8 cellular contexts compared by ENCODE assay signal in genomic region chrX:12977761-12978204, GRCh38. TPM values are rescaled to one million over a fixed set of nuclear protein-coding genes. Genes with fewer than 3 reads are reported as not detected.
DNase-seq lines count a peak whose midpoint lies in the region; ATAC-seq, FAIRE-seq and TF ChIP-seq lines count a peak whose summit lies in the region.

No MANE protein-coding gene starts in this region.

- no peak overlapping the region for H3K27ac ChIP-seq in WERI-Rb-1
- H3K27ac ChIP-seq in kidney (ENCODE audit: low read depth in 2 of 2, low read length in 2 of 2): peak overlapping the region; percentile 43 to 60
- peak overlapping the region; percentile 97 for H3K27ac ChIP-seq in uterus

- TF ChIP-seq CTCF in WERI-Rb-1 (IDR thresholded peaks at IDR 0.05; ENCODE audit: low read depth, low read length) (no peak), kidney (IDR thresholded peaks at IDR 0.05; ENCODE audit: borderline replicate concordance, extremely low read depth, insufficient read depth) (no peak), uterus (IDR thresholded peaks at IDR 0.05) (no peak)

- H3K4me1 ChIP-seq in kidney (ENCODE audit: control insufficient read depth in 1 of 2, insufficient read depth in 1 of 2, low read depth in 1 of 2, low read length in 2 of 2): peaks cover 0 to 3% of the 10 kb centered on the region in 2 donors
- no peaks in the 10 kb centered on the region for H3K4me1 ChIP-seq in uterus

- no peak for FAIRE-seq in kidney (lab: Jason Lieb, UNC)

- intact Hi-C loops in kidney (cut with DNase I): no loop called here
- intact Hi-C loops in uterus (cut with DNase I; ENCODE audit: low total_unique reads): loop anchor here (10.0 kb wide), 1 partner anchor 127 kb away; no protein-coding TSS in a partner anchor

- DNase-seq in WERI-Rb-1 (no peak), kidney (no peak), uterus (no peak), SHP77 (lab: John Stamatoyannopoulos, UW) (no peak), NCI-H2107 (lab: John Stamatoyannopoulos, UW) (no peak), DMS53 treated with DMSO at 0.1 percent for 48 hours (lab: John Stamatoyannopoulos, UW; ENCODE audit: unreplicated experiment) (no peak)

- TF ChIP-seq POLR2A in uterus (IDR thresholded peaks at IDR 0.05): no peak

- ATAC-seq in GM18873 (IDR thresholded peaks at IDR 0.05; ENCODE audit: low FRiP score, unreplicated experiment) (peak; percentile 2), HG02840 (IDR thresholded peaks at IDR 0.05; ENCODE audit: low FRiP score, unreplicated experiment) (peak; percentile 13)

- peaks cover 24% of the 10 kb centered on the region for H3K36me3 ChIP-seq in WERI-Rb-1
- peaks cover 0 to 4% of the 10 kb centered on the region in 2 donors for H3K36me3 ChIP-seq in kidney (ENCODE audit: control insufficient read depth in 1 of 2, insufficient read depth in 2 of 2, low read length in 2 of 2)
- H3K36me3 ChIP-seq in uterus: no peaks in the 10 kb centered on the region

- peak overlapping the region in 1 of 2 donors; percentile 16 for H3K9ac ChIP-seq in kidney (ENCODE audit: low read length in 2 of 2)

- H3K27me3 ChIP-seq in WERI-Rb-1 (ENCODE audit: insufficient read depth, low read depth, severe bottlenecking) (no peaks in the 10 kb centered on the region), uterus (no peaks in the 10 kb centered on the region)

- H3K4me3 ChIP-seq in WERI-Rb-1 (ENCODE audit: low read depth, low read length) (peak overlapping the region; percentile 99), kidney (ENCODE audit: low read length in 2 of 2) (peak overlapping the region in 1 of 2 donors; percentile 49), uterus (peak overlapping the region; percentile 50 to 73)

- H3K9me3 ChIP-seq in WERI-Rb-1 (ENCODE audit: severe bottlenecking) (no peaks in the 10 kb centered on the region), kidney (ENCODE audit: control insufficient read depth in 1 of 2, low read length in 2 of 2) (no peaks in the 10 kb centered on the region), uterus (no peaks in the 10 kb centered on the region)

RNA-seq across cellular contexts. Expression of gene TMSB4X, which starts 2.9 kb away (rescaled TPM):
- total RNA-seq in kidney (2,421 TPM), uterus (1,000 to 10,000 TPM; 2,867 to 6,849 (median 3,091) TPM)
- 3,432 TPM for polyA plus RNA-seq in kidney (ENCODE audit: insufficient read depth, low read depth, low replicate concordance)
